In the genomic region with DNA sequence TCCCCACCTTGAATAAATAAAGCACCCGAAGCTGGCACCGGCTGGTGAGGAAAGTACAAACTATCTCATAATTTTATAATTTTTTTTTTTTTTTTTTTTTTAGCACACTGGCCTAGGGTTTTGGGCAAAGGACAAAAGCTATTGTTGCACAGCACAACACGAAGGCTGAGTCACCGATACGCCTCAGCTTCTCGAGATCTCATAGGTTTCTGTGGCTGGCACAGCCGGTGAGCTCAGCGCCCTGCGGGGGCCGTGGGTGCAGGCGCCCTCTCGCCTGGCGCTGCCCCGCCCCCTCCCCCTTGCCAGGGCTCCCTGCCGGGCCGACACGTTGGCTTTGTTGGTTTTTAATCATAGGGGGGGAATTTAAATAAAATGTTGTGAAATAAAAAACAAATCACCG, we compare ENCODE assay signal across 12 cellular contexts. TPM values are rescaled to one million over a fixed set of nuclear protein-coding genes. Genes with fewer than 3 reads are reported as not detected.
DNase-seq lines count a peak whose midpoint lies in the region; ATAC-seq and TF ChIP-seq lines count a peak whose summit lies in the region.
"Had no signal": no experiment of that assay in that cellular context is flagged by ENCODE, and none has a peak within 500 bp of the region (broad histone marks: within the 10 kb centered on the region; RNA-seq: fewer than 3 reads in every experiment).

No MANE protein-coding gene starts in this region.

- H3K9me3 ChIP-seq in mucosa of stomach (ENCODE audit: control insufficient read depth, low read length), result no peaks in the 10 kb centered on the region
- H3K9me3 ChIP-seq: SJCRH30 had no signal

- peak overlapping the region; percentile 76 for H3K9ac ChIP-seq in mucosa of stomach (ENCODE audit: low read length)

- no peaks in the 10 kb centered on the region for H3K27me3 ChIP-seq in mucosa of stomach (ENCODE audit: control insufficient read depth, insufficient read depth, low read length)
- H3K27me3 ChIP-seq: SJCRH30 had no signal

- DNase-seq in DMS79 treated with DMSO at 0.1 percent for 48 hours (lab: John Stamatoyannopoulos, UW) (peak; percentile 92), NCI-H2081 (lab: John Stamatoyannopoulos, UW) (peak; percentile 88 to 95), HUDEP-2 (lab: John Stamatoyannopoulos, UW; ENCODE audit: unreplicated experiment in 76 of 76) (no peak), GM19240 (ENCODE audit: insufficient read length, low spot score) (no peak), WTC11 (ENCODE audit: low spot score) (no peak)
- DNase-seq: activated CD4-positive, alpha-beta T cell treated with anti-CD3 and anti-CD28 coated beads, Interleukin-2, amount 50 U/mL, for 4 hours; DND-41; SJCRH30 had no signal

- peak; percentile 39 for ATAC-seq in activated T-helper 17 cell treated with anti-CD3 and anti-CD28 coated beads, Interleukin-2, amount 50 U/mL, for 72 hours (replicated peaks)
- ATAC-seq in WTC11, result no peak
- ATAC-seq in GM21723 (IDR thresholded peaks at IDR 0.05; ENCODE audit: unreplicated experiment), result no peak
- ATAC-seq: stimulated activated memory B cell treated with anti-CD40 and anti-IgM and Interleukin-4, amounts not matched to agents 10 μg/mL and 1 μg/mL and 100 μg/mL, for 72 hours had no signal

- CTCF ChIA-PET in WTC11 (lab: Charles Lee), result interaction anchor here (0.6 to 1.6 kb wide), 9 partner anchors 13 to 609 kb away, joined by 3 to 5 read pairs (median 3); no protein-coding TSS in a partner anchor

- H3K4me1 Mint-ChIP-seq in activated T-helper 17 cell treated with anti-CD3 and anti-CD28 coated beads, Interleukin-2, amount 50 U/mL, for 72 hours, result no peaks in the 10 kb centered on the region
- 0 out of 2 replicates have a peak, but pooled peaks cover 3% of the 10 kb centered on the region for H3K4me1 Mint-ChIP-seq in WTC11
- H3K4me1 Mint-ChIP-seq: stimulated activated memory B cell treated with anti-CD40 and anti-IgM and Interleukin-4, amounts not matched to agents 10 μg/mL and 1 μg/mL and 100 μg/mL, for 72 hours had no signal

- H3K27me3 Mint-ChIP-seq in activated T-helper 17 cell treated with anti-CD3 and anti-CD28 coated beads, Interleukin-2, amount 50 U/mL, for 72 hours, result peaks cover 4% of the 10 kb centered on the region
- no peaks in the 10 kb centered on the region for H3K27me3 Mint-ChIP-seq in WTC11 (ENCODE audit: low read depth)

- POLR2A ChIA-PET in WTC11 (lab: Charles Lee), result no interaction called here

- H3K4me3 ChIP-seq in mucosa of stomach (ENCODE audit: low read length), result no peak overlapping the region
- H3K4me3 ChIP-seq: SJCRH30 had no signal

- peaks cover 87% of the 10 kb centered on the region for H3K4me1 ChIP-seq in mucosa of stomach (ENCODE audit: control insufficient read depth, insufficient read depth, low read length)
- H3K4me1 ChIP-seq: SJCRH30 had no signal

- no peak for TF ChIP-seq CTCF in WTC11 (IDR thresholded peaks at IDR 0.05)

- H3K4me3 Mint-ChIP-seq in activated T-helper 17 cell treated with anti-CD3 and anti-CD28 coated beads, Interleukin-2, amount 50 U/mL, for 72 hours, result no peak overlapping the region
- H3K4me3 Mint-ChIP-seq in WTC11, result no peak overlapping the region
- H3K4me3 Mint-ChIP-seq: stimulated activated memory B cell treated with anti-CD40 and anti-IgM and Interleukin-4, amounts not matched to agents 10 μg/mL and 1 μg/mL and 100 μg/mL, for 72 hours had no signal

- no peaks in the 10 kb centered on the region for H3K9me3 Mint-ChIP-seq in activated T-helper 17 cell treated with anti-CD3 and anti-CD28 coated beads, Interleukin-2, amount 50 U/mL, for 72 hours
- H3K9me3 Mint-ChIP-seq in WTC11, result no peaks in the 10 kb centered on the region
- H3K9me3 Mint-ChIP-seq: stimulated activated memory B cell treated with anti-CD40 and anti-IgM and Interleukin-4, amounts not matched to agents 10 μg/mL and 1 μg/mL and 100 μg/mL, for 72 hours had no signal

- H3K36me3 Mint-ChIP-seq in activated T-helper 17 cell treated with anti-CD3 and anti-CD28 coated beads, Interleukin-2, amount 50 U/mL, for 72 hours (ENCODE audit: low read depth), result no peaks in the 10 kb centered on the region
- no peaks in the 10 kb centered on the region for H3K36me3 Mint-ChIP-seq in WTC11
- H3K36me3 Mint-ChIP-seq: stimulated activated memory B cell treated with anti-CD40 and anti-IgM and Interleukin-4, amounts not matched to agents 10 μg/mL and 1 μg/mL and 100 μg/mL, for 72 hours had no signal

- no peaks in the 10 kb centered on the region for H3K36me3 ChIP-seq in mucosa of stomach (ENCODE audit: control insufficient read depth, insufficient read depth, low read length)
- H3K36me3 ChIP-seq: SJCRH30 had no signal

- no peak overlapping the region for H3K27ac Mint-ChIP-seq in activated T-helper 17 cell treated with anti-CD3 and anti-CD28 coated beads, Interleukin-2, amount 50 U/mL, for 72 hours
- no peak overlapping the region for H3K27ac Mint-ChIP-seq in WTC11
- H3K27ac Mint-ChIP-seq: stimulated activated memory B cell treated with anti-CD40 and anti-IgM and Interleukin-4, amounts not matched to agents 10 μg/mL and 1 μg/mL and 100 μg/mL, for 72 hours had no signal

TF ChIP-seq in WTC11, 78 proteins besides CTCF, POLR2A, EP300 and RAD21:
- TF ChIP-seq PRDM15 (CRISPR knock-in tag; IDR thresholded peaks at IDR 0.05), result no peak
- TF ChIP-seq, protein P1, sequence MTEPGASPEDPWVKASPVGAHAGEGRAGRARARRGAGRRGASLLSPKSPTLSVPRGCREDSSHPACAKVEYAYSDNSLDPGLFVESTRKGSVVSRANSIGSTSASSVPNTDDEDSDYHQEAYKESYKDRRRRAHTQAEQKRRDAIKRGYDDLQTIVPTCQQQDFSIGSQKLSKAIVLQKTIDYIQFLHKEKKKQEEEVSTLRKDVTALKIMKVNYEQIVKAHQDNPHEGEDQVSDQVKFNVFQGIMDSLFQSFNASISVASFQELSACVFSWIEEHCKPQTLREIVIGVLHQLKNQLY (CRISPR knock-in tag; IDR thresholded peaks at IDR 0.05), result no peak
- no peak for TF ChIP-seq GTF2I (CRISPR knock-in tag; conservative IDR thresholded peaks at IDR 0.05)
- TF ChIP-seq SMAD3 (CRISPR knock-in tag; IDR thresholded peaks at IDR 0.05; ENCODE audit: borderline replicate concordance), result no peak
- TF ChIP-seq, protein P2, sequence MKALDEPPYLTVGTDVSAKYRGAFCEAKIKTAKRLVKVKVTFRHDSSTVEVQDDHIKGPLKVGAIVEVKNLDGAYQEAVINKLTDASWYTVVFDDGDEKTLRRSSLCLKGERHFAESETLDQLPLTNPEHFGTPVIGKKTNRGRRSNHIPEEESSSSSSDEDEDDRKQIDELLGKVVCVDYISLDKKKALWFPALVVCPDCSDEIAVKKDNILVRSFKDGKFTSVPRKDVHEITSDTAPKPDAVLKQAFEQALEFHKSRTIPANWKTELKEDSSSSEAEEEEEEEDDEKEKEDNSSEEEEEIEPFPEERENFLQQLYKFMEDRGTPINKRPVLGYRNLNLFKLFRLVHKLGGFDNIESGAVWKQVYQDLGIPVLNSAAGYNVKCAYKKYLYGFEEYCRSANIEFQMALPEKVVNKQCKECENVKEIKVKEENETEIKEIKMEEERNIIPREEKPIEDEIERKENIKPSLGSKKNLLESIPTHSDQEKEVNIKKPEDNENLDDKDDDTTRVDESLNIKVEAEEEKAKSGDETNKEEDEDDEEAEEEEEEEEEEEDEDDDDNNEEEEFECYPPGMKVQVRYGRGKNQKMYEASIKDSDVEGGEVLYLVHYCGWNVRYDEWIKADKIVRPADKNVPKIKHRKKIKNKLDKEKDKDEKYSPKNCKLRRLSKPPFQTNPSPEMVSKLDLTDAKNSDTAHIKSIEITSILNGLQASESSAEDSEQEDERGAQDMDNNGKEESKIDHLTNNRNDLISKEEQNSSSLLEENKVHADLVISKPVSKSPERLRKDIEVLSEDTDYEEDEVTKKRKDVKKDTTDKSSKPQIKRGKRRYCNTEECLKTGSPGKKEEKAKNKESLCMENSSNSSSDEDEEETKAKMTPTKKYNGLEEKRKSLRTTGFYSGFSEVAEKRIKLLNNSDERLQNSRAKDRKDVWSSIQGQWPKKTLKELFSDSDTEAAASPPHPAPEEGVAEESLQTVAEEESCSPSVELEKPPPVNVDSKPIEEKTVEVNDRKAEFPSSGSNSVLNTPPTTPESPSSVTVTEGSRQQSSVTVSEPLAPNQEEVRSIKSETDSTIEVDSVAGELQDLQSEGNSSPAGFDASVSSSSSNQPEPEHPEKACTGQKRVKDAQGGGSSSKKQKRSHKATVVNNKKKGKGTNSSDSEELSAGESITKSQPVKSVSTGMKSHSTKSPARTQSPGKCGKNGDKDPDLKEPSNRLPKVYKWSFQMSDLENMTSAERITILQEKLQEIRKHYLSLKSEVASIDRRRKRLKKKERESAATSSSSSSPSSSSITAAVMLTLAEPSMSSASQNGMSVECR (CRISPR knock-in tag; IDR thresholded peaks at IDR 0.05; ENCODE audit: borderline replicate concordance), result no peak
- no peak for TF ChIP-seq TCF7 (CRISPR knock-in tag; IDR thresholded peaks at IDR 0.05; ENCODE audit: low read depth)
- TF ChIP-seq ELF4 (CRISPR knock-in tag; IDR thresholded peaks at IDR 0.05; ENCODE audit: low read depth), result no peak
- TF ChIP-seq RELA (CRISPR knock-in tag; IDR thresholded peaks at IDR 0.05; ENCODE audit: borderline replicate concordance), result no peak
- no peak for TF ChIP-seq SOX15 (CRISPR knock-in tag; IDR thresholded peaks at IDR 0.05)

RNA-seq across cellular contexts. Expression of gene CASZ1, which starts 17.2 kb away (rescaled TPM):
- total RNA-seq in activated T-helper 17 cell treated with anti-CD3 and anti-CD28 coated beads, Interleukin-2, amount 50 U/mL, for 72 hours, result 1 to 10 TPM; 2.6 to 4.3 TPM
- total RNA-seq in WTC11 (2021), result 6.9 to 11.7 TPM (median 8.7 TPM) in 3 replicates

Comparison
In these comparisons a context has a peak if more than half of its experiments do, and no peak if none do; other contexts are left out.
1. DNase-seq: peak in DMS79 treated with DMSO at 0.1 percent for 48 hours (single experiment) and NCI-H2081 (2 of 2); none in HUDEP-2 (0 of 76), GM19240 (single experiment) and WTC11 (single experiment).